Comparison of ENCODE assay signal across 26 cellular contexts in the genomic region with DNA sequence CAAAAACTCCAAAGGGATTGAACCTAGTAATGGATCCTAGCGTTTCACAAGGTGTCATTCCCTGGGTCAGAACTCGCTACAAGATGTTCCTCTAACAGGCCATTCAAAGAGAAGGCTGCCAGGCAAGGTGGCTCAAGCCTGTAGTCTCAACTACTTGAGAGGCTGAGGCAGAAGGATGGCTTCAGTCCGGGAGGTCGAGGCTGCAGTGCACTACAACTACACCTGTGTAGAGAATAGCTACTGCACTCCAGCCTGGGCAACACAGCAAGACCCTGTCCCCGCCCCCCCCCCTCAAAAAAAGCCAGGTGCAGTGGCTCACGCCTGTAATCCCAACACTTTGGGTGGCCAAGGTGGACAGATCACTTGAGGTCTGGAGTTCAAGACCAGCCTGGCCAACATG.
"Had no signal": no experiment of that assay in that cellular context is flagged by ENCODE, and none has a peak within 500 bp of the region (broad histone marks: within the 10 kb centered on the region; RNA-seq: fewer than 3 reads in every experiment).

No MANE protein-coding gene starts in this region.

- H3K4me3 Mint-ChIP-seq: dendritic cell treated with granulocyte-macrophage colony-stimulating factor and Interleukin-4, amounts not matched to agents 40 ng/mL and 50 ng/mL, for 4 days; endodermal cell; mesothelial cell of epicardium; nephron; neural progenitor cell; stimulated activated naive B cell treated with anti-CD40 and anti-IgM and Interleukin-4, amounts not matched to agents 10 μg/mL and 1 μg/mL and 100 μg/mL, for 72 hours; stimulated activated naive CD8-positive, alpha-beta T cell treated with anti-CD3 and anti-CD28 coated beads, Interleukin-15, amount 100 ng/mL, for 72 hours had no signal

- H3K27ac ChIP-seq: left lung, neural progenitor cell, parathyroid adenoma, right atrium auricular region, sigmoid colon, suprapubic skin, transverse colon, upper lobe of right lung, uterus had no signal

- H3K4me3 ChIP-seq: heart right ventricle, left lung, mucosa of descending colon, neural progenitor cell, right atrium auricular region, sigmoid colon, suprapubic skin, transverse colon, upper lobe of right lung, uterus had no signal

- H3K27me3 Mint-ChIP-seq: dendritic cell treated with granulocyte-macrophage colony-stimulating factor and Interleukin-4, amounts not matched to agents 40 ng/mL and 50 ng/mL, for 4 days; naive B cell; progenitor cell of endocrine pancreas; stimulated activated naive B cell treated with anti-CD40 and anti-IgM and Interleukin-4, amounts not matched to agents 10 μg/mL and 1 μg/mL and 100 μg/mL, for 72 hours; stimulated activated naive CD8-positive, alpha-beta T cell treated with anti-CD3 and anti-CD28 coated beads, Interleukin-15, amount 100 ng/mL, for 72 hours had no signal

- H3K36me3 ChIP-seq: left lung, right atrium auricular region, sigmoid colon, suprapubic skin, transverse colon, upper lobe of right lung, uterus had no signal

- DNase-seq: effector CD8-positive, alpha-beta T cell; endodermal cell; foreskin fibroblast; glutamatergic neuron; heart right ventricle; hippocampal formation; left cardiac atrium; left lung; mesenchymal stem cell; mucosa of descending colon; naive B cell; sigmoid colon; stimulated activated naive B cell treated with anti-CD40 and anti-IgM and Interleukin-4, amounts not matched to agents 10 μg/mL and 1 μg/mL and 100 μg/mL, for 72 hours; stimulated activated naive CD8-positive, alpha-beta T cell treated with anti-CD3 and anti-CD28 coated beads, Interleukin-15, amount 100 ng/mL, for 72 hours; transverse colon; upper lobe of right lung; uterus had no signal

- H3K9me3 ChIP-seq: suprapubic skin had no signal

- H3K27me3 ChIP-seq: heart right ventricle, left lung, neural progenitor cell, right atrium auricular region, sigmoid colon, suprapubic skin, transverse colon, upper lobe of right lung, uterus had no signal

- ATAC-seq: esophagus mucosa; heart right ventricle; left cardiac atrium; left lung; mucosa of descending colon; stimulated activated naive B cell treated with anti-CD40 and anti-IgM and Interleukin-4, amounts not matched to agents 10 μg/mL and 1 μg/mL and 100 μg/mL, for 72 hours; stimulated activated naive CD8-positive, alpha-beta T cell treated with anti-CD3 and anti-CD28 coated beads, Interleukin-15, amount 100 ng/mL, for 72 hours; upper lobe of right lung had no signal

- H3K27ac Mint-ChIP-seq: dendritic cell treated with granulocyte-macrophage colony-stimulating factor and Interleukin-4, amounts not matched to agents 40 ng/mL and 50 ng/mL, for 4 days; endodermal cell; mesothelial cell of epicardium; neural progenitor cell; progenitor cell of endocrine pancreas had no signal
